In genomic region chr13:98500963-98501421, GRCh38 we compare ENCODE assay signal across 11 cellular contexts.
DNase-seq lines count a peak whose midpoint lies in the region; ATAC-seq and TF ChIP-seq lines count a peak whose summit lies in the region.
"Had no signal": no experiment of that assay in that cellular context is flagged by ENCODE, and none has a peak within 500 bp of the region (broad histone marks: within the 10 kb centered on the region; RNA-seq: fewer than 3 reads in every experiment).

No MANE protein-coding gene starts in this region.

- no peaks in the 10 kb centered on the region for H3K9me2 ChIP-seq in PC-9 (ENCODE audit: insufficient read depth)

- H3K36me3 ChIP-seq in PC-9 (ENCODE audit: low read depth): peaks cover 4% of the 10 kb centered on the region; the same call in 1 of the 2 replicates

- H3K9me3 ChIP-seq in PC-9 (ENCODE audit: insufficient read depth, low read depth): no peaks in the 10 kb centered on the region

- no peak overlapping the region for H2AFZ ChIP-seq in PC-9

- no peak for TF ChIP-seq CTCF in GM10266 (IDR thresholded peaks at IDR 0.05; ENCODE audit: control insufficient read depth, insufficient read depth, low read depth, missing control alignments)
- no peak for TF ChIP-seq CTCF in PC-9 (conservative IDR thresholded peaks at IDR 0.05)

- BruUV-seq in PC-9 (replicated peaks; lab: Mats Ljungman, UMichigan): no TSS peak

- no peak overlapping the region; the same call in 1 of the 2 replicates for H3K27ac ChIP-seq in PC-9

- peaks cover 100% of the 10 kb centered on the region for H3K79me2 ChIP-seq in PC-9 (ENCODE audit: low read depth)

- POLR2A ChIA-PET in PC-9 (lab: Charles Lee; ENCODE audit: unreplicated experiment): no interaction called here

- CTCF ChIA-PET in PC-9 (lab: Charles Lee): no interaction called here

- no peaks in the 10 kb centered on the region; the same call in none of the 2 replicates for H4K20me1 ChIP-seq in PC-9 (ENCODE audit: insufficient read depth)

- ATAC-seq in GM19351 (IDR thresholded peaks at IDR 0.05; ENCODE audit: unreplicated experiment) (peak; percentile 84), HG02798 (IDR thresholded peaks at IDR 0.05; ENCODE audit: poor library complexity, unreplicated experiment) (peak; percentile 81), HG03558 (IDR thresholded peaks at IDR 0.05; ENCODE audit: extremely low read depth, unreplicated experiment) (peak; percentile 43), SK-N-SH treated with all-trans-retinoic acid at 6 μM for 48 hours (no peak), Right ventricle myocardium superior (ENCODE audit: poor library complexity) (no peak)

- intact Hi-C loops in PC-9 (cut with micrococcal nuclease; ENCODE audit: unreplicated experiment): no loop called here
- intact Hi-C loops in Right ventricle myocardium superior (cut with DNase I): no loop called here

- peaks cover 7% of the 10 kb centered on the region; the same call in 1 of the 2 replicates for H3K4me1 ChIP-seq in PC-9 (replicated peaks; ENCODE audit: insufficient read depth)

- H3K4me2 ChIP-seq in PC-9: no peak overlapping the region

- no peaks in the 10 kb centered on the region for H3K27me3 ChIP-seq in PC-9 (ENCODE audit: insufficient read depth, low read depth)

- DNase-seq in GM10266 (ENCODE audit: extremely low spot score) (peak; percentile 61), PC-9 (no peak), UCSD-AML1 (lab: John Stamatoyannopoulos, UW; ENCODE audit: unreplicated experiment) (no peak), Right ventricle myocardium superior (no peak)
- DNase-seq: activated CD4-positive, alpha-beta T cell treated with anti-CD3 and anti-CD28 coated beads for 4 hours; NCI-H2081 treated with DMSO at 0.1 percent for 48 hours; stimulated activated CD4-positive, alpha-beta T cell treated with anti-CD3 and anti-CD28 coated beads, Interleukin-15, amount 100 ng/mL, for 24 hours had no signal

- no peak overlapping the region for H3K4me3 ChIP-seq in PC-9

- peaks cover 19% of the 10 kb centered on the region for H3F3A ChIP-seq in PC-9 (ENCODE audit: insufficient read depth, low read depth)

TF ChIP-seq in SK-N-SH treated with all-trans-retinoic acid at 6 μM for 48 hours, 23 proteins besides CTCF, POLR2A, EP300 and RAD21:
- TF ChIP-seq RARB (CRISPR knock-in tag; IDR thresholded peaks at IDR 0.05) (no peak), ZFP3 (CRISPR knock-in tag; IDR thresholded peaks at IDR 0.05) (no peak), SNAI2 (CRISPR knock-in tag; IDR thresholded peaks at IDR 0.05) (no peak), OSR1 (CRISPR knock-in tag; IDR thresholded peaks at IDR 0.05) (no peak), CREB5 (CRISPR knock-in tag; IDR thresholded peaks at IDR 0.05; ENCODE audit: low read depth) (no peak), ZNF70 (CRISPR knock-in tag; IDR thresholded peaks at IDR 0.05) (no peak), PPARA (CRISPR knock-in tag; IDR thresholded peaks at IDR 0.05; ENCODE audit: borderline replicate concordance) (no peak), ZFP30 (CRISPR knock-in tag; IDR thresholded peaks at IDR 0.05) (no peak), ESRRG (CRISPR knock-in tag; IDR thresholded peaks at IDR 0.05) (no peak), TCF4 (CRISPR knock-in tag; IDR thresholded peaks at IDR 0.05; ENCODE audit: borderline replicate concordance) (no peak), CSRNP3 (CRISPR knock-in tag; IDR thresholded peaks at IDR 0.05) (no peak), POU6F1 (CRISPR knock-in tag; IDR thresholded peaks at IDR 0.05; ENCODE audit: borderline replicate concordance, low read depth) (no peak)

Comparison
In these comparisons a context has a peak if more than half of its experiments do, and no peak if none do; other contexts are left out.
1. ATAC-seq: peak in GM19351 (single experiment), HG02798 (single experiment) and HG03558 (single experiment); none in SK-N-SH treated with all-trans-retinoic acid at 6 μM for 48 hours (single experiment) and Right ventricle myocardium superior (single experiment).